In the genomic region with DNA sequence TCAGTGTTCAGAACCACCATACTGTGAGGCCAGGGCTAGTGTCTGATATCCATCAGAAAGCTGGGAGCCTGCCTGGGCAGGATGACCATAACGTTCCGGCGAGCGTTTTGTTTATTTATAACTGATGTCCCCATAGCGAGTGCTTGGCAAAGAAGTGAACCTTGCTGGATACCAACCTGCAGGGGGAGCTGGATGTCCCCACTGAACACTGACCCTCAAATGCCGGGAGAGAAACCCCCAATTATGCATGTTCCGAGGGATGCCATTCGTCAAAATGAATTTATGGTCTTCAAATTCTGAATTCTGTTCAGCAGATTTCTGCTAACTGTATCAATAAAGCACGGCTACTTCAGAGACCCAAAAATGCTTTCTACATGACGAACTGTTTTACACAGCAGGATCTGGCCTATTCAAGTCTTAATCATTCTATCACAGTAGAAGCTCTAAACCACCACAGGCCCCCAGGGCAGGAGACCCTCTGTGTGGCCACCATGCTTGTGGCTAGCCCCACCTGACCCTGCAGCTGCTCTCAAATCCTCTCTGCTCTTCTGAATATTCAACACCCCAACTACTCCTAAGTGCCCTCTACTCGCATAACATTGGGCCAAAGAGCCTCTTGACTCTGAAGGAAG, we compare ENCODE assay signal across 8 cellular contexts. TPM values are rescaled to one million over a fixed set of nuclear protein-coding genes. Genes with fewer than 3 reads are reported as not detected.
DNase-seq lines count a peak whose midpoint lies in the region; ATAC-seq, FAIRE-seq and TF ChIP-seq lines count a peak whose summit lies in the region.

No MANE protein-coding gene starts in this region.

- H3K27ac ChIP-seq in upper lobe of right lung = peak overlapping the region; percentile 82

- ATAC-seq in left lobe of liver (peak; percentile 98), upper lobe of right lung (peak; percentile 91)

- intact Hi-C loops in upper lobe of right lung (cut with DNase I) = no loop called here

- H3K4me3 ChIP-seq in bronchial epithelial cell (ENCODE audit: low read depth, low read length) (no peak overlapping the region), upper lobe of right lung (no peak overlapping the region)

- no peaks in the 10 kb centered on the region for H3K9me3 ChIP-seq in upper lobe of right lung

- no peaks in the 10 kb centered on the region for H3K27me3 ChIP-seq in bronchial epithelial cell (ENCODE audit: control insufficient read depth, insufficient read depth, low read length)
- no peaks in the 10 kb centered on the region for H3K27me3 ChIP-seq in upper lobe of right lung

- peaks cover 10% of the 10 kb centered on the region for H3K4me1 ChIP-seq in upper lobe of right lung

- peaks cover 12% of the 10 kb centered on the region for H3K36me3 ChIP-seq in bronchial epithelial cell (ENCODE audit: control insufficient read depth, insufficient read depth, low read length)
- H3K36me3 ChIP-seq in upper lobe of right lung = peaks cover 41% of the 10 kb centered on the region

- DNase-seq in COLO668 (lab: John Stamatoyannopoulos, UW; ENCODE audit: unreplicated experiment) (peak; percentile 5), bronchial epithelial cell (ENCODE audit: low read depth) (peak; percentile 47), left lobe of liver (ENCODE audit: low spot score) (peak; percentile 66), upper lobe of right lung (no peak), NOMO-1 (lab: John Stamatoyannopoulos, UW; ENCODE audit: unreplicated experiment in 2 of 2) (no peak), activated gamma-delta T cell treated with Interleukin-2 at 50 U/mL for 16 hours (no peak)
- no peak for DNase-seq in effector CD4-positive, alpha-beta T cell

- no peak for FAIRE-seq in bronchial epithelial cell (lab: Jason Lieb, UNC)

- TF ChIP-seq CTCF in LNCAP (IDR thresholded peaks at IDR 0.05) (peak; percentile 59), bronchial epithelial cell (IDR thresholded peaks at IDR 0.05; ENCODE audit: insufficient read depth, low read length, severe bottlenecking) (peak; percentile 78), upper lobe of right lung (IDR thresholded peaks at IDR 0.05) (peak; percentile 71)

RNA-seq across cellular contexts. Expression of a gene that starts 15.2 kb away (rescaled TPM):
- total RNA-seq in bronchial epithelial cell = 23.0 and 25.0 TPM in 2 replicates
- 28.8 TPM for total RNA-seq in left lobe of liver
- total RNA-seq in upper lobe of right lung = 81.3 TPM

RNA-seq across cellular contexts. Expression of a gene that starts 23.8 kb away (rescaled TPM):
- total RNA-seq in bronchial epithelial cell (under 0.01 TPM in 1 of 2 replicates, not detected in the other), left lobe of liver (not detected), upper lobe of right lung (1.2 TPM)

RNA-seq across cellular contexts. Expression of a gene that starts 23.8 kb away (rescaled TPM):
- total RNA-seq in bronchial epithelial cell = 4.2 and 5.8 TPM in 2 replicates
- total RNA-seq in left lobe of liver = 10.7 TPM
- total RNA-seq in upper lobe of right lung = 55.6 TPM

RNA-seq across cellular contexts. Expression of a gene that starts 58.4 kb away (rescaled TPM):
- total RNA-seq in bronchial epithelial cell (79.8 and 83.1 TPM in 2 replicates), left lobe of liver (52.4 TPM), upper lobe of right lung (73.6 TPM)

Comparison
In these comparisons a context has a peak if more than half of its experiments do, and no peak if none do; other contexts are left out.
1. DNase-seq: peak in COLO668 (single experiment), bronchial epithelial cell (single experiment) and left lobe of liver (single experiment); none in upper lobe of right lung (single experiment), NOMO-1 (0 of 2), activated gamma-delta T cell treated with Interleukin-2 at 50 U/mL for 16 hours (single experiment) and effector CD4-positive, alpha-beta T cell (single experiment).
2. Peak in every context shown above with its lines, with median percentiles within 50 percentile points of each other: CTCF ChIP-seq.